ENCODE assay signal across 28 cellular contexts in genomic region chr7:131305152-131305551, GRCh38.
"Had no signal": no experiment of that assay in that cellular context is flagged by ENCODE, and none has a peak within 500 bp of the region (broad histone marks: within the 10 kb centered on the region; RNA-seq: fewer than 3 reads in every experiment).

No MANE protein-coding gene starts in this region.

- H3K4me3 ChIP-seq: left lung, lower lobe of right lung, pancreas, prostate gland, sigmoid colon, spleen, suprapubic skin, thoracic aorta, tibial artery, upper lobe of right lung had no signal

- H3K36me3 ChIP-seq: left lung, lower lobe of right lung, pancreas, prostate gland, sigmoid colon, spleen, suprapubic skin, thoracic aorta, tibial artery, upper lobe of right lung had no signal

- DNase-seq: hypothalamus; immature natural killer cell; kidney; left colon; left lung; lower lobe of right lung; mammary epithelial cell; mesenchymal stem cell; naive thymus-derived CD8-positive, alpha-beta T cell; nucleus accumbens; pancreas; posterior cingulate gyrus; retina; right cardiac atrium; sigmoid colon; small intestine; spleen; stimulated activated CD4-positive, alpha-beta T cell treated with anti-CD3 and anti-CD28 coated beads, Interleukin-4, amount 100 ng/mL, for 24 hours; stimulated activated naive CD4-positive, alpha-beta T cell; tibial artery; trophoblast cell; upper lobe of right lung had no signal

- H3K4me1 ChIP-seq: left lung, lower lobe of right lung, upper lobe of right lung had no signal

- ATAC-seq: left colon; left lung; lower lobe of right lung; naive thymus-derived CD8-positive, alpha-beta T cell; pancreas; right cardiac atrium; stimulated activated effector memory CD8-positive, alpha-beta T cell treated with anti-CD3 and anti-CD28 coated beads, Interleukin-12 subunit alpha, Interleukin-12 subunit beta, amount 100 ng/mL, for 72 hours; upper lobe of right lung had no signal

- H3K9me3 ChIP-seq: pancreas, prostate gland, suprapubic skin, thoracic aorta, tibial artery, upper lobe of right lung had no signal

- H3K27me3 ChIP-seq: left lung, pancreas, sigmoid colon, spleen, suprapubic skin, tibial artery, upper lobe of right lung had no signal

- FAIRE-seq: islet of Langerhans, kidney, pancreas, small intestine, urothelium cell line had no signal

- H3K27ac ChIP-seq: left lung, lower lobe of right lung, pancreas, sigmoid colon, spleen, suprapubic skin, thoracic aorta, tibial artery, upper lobe of right lung had no signal
